Comparison of ENCODE assay signal across 1 cellular context in the genomic region with DNA sequence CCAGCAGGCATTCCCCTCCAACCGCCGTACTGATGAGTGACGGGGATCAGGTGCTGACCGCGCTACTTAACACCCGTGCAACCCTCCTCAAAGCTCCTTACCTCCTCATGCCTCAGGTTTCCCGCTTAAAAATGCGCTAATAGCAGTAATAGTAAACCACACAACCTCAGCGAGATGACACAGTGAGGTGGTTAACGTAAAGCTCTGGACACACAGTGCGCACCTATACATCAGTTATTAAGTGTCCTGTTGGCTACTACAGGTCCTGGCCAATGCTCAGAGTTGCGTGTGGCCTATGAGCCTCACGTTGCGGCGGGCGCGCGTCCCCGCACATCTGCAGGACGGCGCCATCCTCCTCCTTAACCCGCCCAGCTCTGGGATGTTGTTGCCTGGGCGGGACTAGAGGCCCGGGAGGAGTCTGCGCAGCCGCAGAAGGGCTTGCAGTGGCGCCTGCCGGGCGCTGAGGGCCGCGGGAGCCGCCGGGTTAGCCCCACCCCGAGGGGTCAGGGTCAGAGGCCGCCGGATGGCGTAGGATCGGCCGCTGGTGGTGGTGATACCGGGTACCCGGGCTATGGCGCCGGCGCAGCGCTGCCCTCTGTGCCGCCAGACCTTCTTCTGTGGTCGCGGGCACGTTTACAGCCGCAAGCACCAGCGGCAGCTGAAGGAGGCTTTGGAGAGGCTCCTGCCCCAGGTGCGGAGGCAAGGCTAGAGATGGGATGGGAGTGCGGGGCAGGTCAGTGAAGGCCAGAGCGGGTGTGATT.
TF ChIP-seq lines count a peak whose summit lies in the region.

A gene with protein sequence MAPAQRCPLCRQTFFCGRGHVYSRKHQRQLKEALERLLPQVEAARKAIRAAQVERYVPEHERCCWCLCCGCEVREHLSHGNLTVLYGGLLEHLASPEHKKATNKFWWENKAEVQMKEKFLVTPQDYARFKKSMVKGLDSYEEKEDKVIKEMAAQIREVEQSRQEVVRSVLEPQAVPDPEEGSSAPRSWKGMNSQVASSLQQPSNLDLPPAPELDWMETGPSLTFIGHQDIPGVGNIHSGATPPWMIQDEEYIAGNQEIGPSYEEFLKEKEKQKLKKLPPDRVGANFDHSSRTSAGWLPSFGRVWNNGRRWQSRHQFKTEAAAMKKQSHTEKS (plus strand): TSS at position 512 of the 761 bp plus-strand sequence. CDS start 60 bp downstream, at position 572.

TF ChIP-seq in HepG2, 621 proteins besides CTCF, POLR2A, EP300 and RAD21 (continued from another document and continues in another):
- no peak for TF ChIP-seq PRDM15 (CRISPR knock-in tag; IDR thresholded peaks at IDR 0.05)
- no peak for TF ChIP-seq PHB2 (IDR thresholded peaks at IDR 0.05; ENCODE audit: partially characterized antibody)
- TF ChIP-seq, protein P1, sequence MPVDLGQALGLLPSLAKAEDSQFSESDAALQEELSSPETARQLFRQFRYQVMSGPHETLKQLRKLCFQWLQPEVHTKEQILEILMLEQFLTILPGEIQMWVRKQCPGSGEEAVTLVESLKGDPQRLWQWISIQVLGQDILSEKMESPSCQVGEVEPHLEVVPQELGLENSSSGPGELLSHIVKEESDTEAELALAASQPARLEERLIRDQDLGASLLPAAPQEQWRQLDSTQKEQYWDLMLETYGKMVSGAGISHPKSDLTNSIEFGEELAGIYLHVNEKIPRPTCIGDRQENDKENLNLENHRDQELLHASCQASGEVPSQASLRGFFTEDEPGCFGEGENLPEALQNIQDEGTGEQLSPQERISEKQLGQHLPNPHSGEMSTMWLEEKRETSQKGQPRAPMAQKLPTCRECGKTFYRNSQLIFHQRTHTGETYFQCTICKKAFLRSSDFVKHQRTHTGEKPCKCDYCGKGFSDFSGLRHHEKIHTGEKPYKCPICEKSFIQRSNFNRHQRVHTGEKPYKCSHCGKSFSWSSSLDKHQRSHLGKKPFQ (CRISPR knock-in tag; IDR thresholded peaks at IDR 0.05; ENCODE audit: insufficient replicate concordance): peak; percentile 86
- TF ChIP-seq, protein P2, sequence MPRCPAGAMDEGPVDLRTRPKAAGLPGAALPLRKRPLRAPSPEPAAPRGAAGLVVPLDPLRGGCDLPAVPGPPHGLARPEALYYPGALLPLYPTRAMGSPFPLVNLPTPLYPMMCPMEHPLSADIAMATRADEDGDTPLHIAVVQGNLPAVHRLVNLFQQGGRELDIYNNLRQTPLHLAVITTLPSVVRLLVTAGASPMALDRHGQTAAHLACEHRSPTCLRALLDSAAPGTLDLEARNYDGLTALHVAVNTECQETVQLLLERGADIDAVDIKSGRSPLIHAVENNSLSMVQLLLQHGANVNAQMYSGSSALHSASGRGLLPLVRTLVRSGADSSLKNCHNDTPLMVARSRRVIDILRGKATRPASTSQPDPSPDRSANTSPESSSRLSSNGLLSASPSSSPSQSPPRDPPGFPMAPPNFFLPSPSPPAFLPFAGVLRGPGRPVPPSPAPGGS (CRISPR knock-in tag; IDR thresholded peaks at IDR 0.05): no peak; the same call in 1 of the 2 replicates
- TF ChIP-seq RBFOX2 (IDR thresholded peaks at IDR 0.05; ENCODE audit: low read depth, low read length): peak; percentile 88
- peak; percentile 66 for TF ChIP-seq ASH2L (IDR thresholded peaks at IDR 0.05; ENCODE audit: insufficient read length, low read depth, low read length)
- no peak for TF ChIP-seq CEBPB (IDR thresholded peaks at IDR 0.05; ENCODE audit: borderline replicate concordance, low read depth, low read length)
- peak; percentile 74 for TF ChIP-seq NCOA1 (CRISPR knock-in tag; IDR thresholded peaks at IDR 0.05)
- TF ChIP-seq, protein P3, sequence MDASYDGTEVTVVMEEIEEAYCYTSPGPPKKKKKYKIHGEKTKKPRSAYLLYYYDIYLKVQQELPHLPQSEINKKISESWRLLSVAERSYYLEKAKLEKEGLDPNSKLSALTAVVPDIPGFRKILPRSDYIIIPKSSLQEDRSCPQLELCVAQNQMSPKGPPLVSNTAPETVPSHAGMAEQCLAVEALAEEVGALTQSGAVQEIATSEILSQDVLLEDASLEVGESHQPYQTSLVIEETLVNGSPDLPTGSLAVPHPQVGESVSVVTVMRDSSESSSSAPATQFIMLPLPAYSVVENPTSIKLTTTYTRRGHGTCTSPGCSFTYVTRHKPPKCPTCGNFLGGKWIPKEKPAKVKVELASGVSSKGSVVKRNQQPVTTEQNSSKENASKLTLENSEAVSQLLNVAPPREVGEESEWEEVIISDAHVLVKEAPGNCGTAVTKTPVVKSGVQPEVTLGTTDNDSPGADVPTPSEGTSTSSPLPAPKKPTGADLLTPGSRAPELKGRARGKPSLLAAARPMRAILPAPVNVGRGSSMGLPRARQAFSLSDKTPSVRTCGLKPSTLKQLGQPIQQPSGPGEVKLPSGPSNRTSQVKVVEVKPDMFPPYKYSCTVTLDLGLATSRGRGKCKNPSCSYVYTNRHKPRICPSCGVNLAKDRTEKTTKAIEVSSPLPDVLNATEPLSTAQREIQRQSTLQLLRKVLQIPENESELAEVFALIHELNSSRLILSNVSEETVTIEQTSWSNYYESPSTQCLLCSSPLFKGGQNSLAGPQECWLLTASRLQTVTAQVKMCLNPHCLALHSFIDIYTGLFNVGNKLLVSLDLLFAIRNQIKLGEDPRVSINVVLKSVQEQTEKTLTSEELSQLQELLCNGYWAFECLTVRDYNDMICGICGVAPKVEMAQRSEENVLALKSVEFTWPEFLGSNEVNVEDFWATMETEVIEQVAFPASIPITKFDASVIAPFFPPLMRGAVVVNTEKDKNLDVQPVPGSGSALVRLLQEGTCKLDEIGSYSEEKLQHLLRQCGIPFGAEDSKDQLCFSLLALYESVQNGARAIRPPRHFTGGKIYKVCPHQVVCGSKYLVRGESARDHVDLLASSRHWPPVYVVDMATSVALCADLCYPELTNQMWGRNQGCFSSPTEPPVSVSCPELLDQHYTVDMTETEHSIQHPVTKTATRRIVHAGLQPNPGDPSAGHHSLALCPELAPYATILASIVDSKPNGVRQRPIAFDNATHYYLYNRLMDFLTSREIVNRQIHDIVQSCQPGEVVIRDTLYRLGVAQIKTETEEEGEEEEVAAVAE (CRISPR knock-in tag; IDR thresholded peaks at IDR 0.05; ENCODE audit: borderline replicate concordance): peak; percentile 44; the same call in 1 of the 2 replicates
- no peak for TF ChIP-seq NONO (IDR thresholded peaks at IDR 0.05)
- TF ChIP-seq NONO (CRISPR knock-in tag; conservative IDR thresholded peaks at IDR 0.05): peak; percentile 77
- no peak for TF ChIP-seq EZH2 (conservative IDR thresholded peaks at IDR 0.05; ENCODE audit: low read depth, low read length)
- peak; percentile 93 for TF ChIP-seq GABPB1 (CRISPR knock-in tag; IDR thresholded peaks at IDR 0.05)
- TF ChIP-seq NFYB (CRISPR knock-in tag; IDR thresholded peaks at IDR 0.05): peak; percentile 44; the same call in 1 of the 2 replicates
- TF ChIP-seq ZNF777 (CRISPR knock-in tag; IDR thresholded peaks at IDR 0.05): peak; percentile 43; the same call in 1 of the 2 replicates
- peak; percentile 57 for TF ChIP-seq AGO2 (optimal IDR thresholded peaks at IDR 0.05; ENCODE audit: low read depth, low read length)
- TF ChIP-seq ZBTB10 (CRISPR knock-in tag; IDR thresholded peaks at IDR 0.05; ENCODE audit: borderline replicate concordance): peak; percentile 29
- peak; percentile 63; the same call in 1 of the 2 replicates for TF ChIP-seq ZSCAN22 (CRISPR knock-in tag; IDR thresholded peaks at IDR 0.05)
- TF ChIP-seq, protein P4, sequence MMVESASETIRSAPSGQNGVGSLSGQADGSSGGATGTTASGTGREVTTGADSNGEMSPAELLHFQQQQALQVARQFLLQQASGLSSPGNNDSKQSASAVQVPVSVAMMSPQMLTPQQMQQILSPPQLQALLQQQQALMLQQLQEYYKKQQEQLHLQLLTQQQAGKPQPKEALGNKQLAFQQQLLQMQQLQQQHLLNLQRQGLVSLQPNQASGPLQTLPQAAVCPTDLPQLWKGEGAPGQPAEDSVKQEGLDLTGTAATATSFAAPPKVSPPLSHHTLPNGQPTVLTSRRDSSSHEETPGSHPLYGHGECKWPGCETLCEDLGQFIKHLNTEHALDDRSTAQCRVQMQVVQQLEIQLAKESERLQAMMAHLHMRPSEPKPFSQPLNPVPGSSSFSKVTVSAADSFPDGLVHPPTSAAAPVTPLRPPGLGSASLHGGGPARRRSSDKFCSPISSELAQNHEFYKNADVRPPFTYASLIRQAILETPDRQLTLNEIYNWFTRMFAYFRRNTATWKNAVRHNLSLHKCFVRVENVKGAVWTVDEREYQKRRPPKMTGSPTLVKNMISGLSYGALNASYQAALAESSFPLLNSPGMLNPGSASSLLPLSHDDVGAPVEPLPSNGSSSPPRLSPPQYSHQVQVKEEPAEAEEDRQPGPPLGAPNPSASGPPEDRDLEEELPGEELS (CRISPR knock-in tag; IDR thresholded peaks at IDR 0.05): 0 out of 2 replicates have a peak, but pooled peaks have one; percentile 19
- peak; percentile 60; the same call in 1 of the 2 replicates for TF ChIP-seq ZNF431 (CRISPR knock-in tag; IDR thresholded peaks at IDR 0.05; ENCODE audit: borderline replicate concordance, low read depth)
- TF ChIP-seq ZNF792 (CRISPR knock-in tag; IDR thresholded peaks at IDR 0.05): 0 out of 2 replicates have a peak, but pooled peaks have one; percentile 26
- no peak for TF ChIP-seq ZNF251 (CRISPR knock-in tag; IDR thresholded peaks at IDR 0.05)
- TF ChIP-seq, protein P5, sequence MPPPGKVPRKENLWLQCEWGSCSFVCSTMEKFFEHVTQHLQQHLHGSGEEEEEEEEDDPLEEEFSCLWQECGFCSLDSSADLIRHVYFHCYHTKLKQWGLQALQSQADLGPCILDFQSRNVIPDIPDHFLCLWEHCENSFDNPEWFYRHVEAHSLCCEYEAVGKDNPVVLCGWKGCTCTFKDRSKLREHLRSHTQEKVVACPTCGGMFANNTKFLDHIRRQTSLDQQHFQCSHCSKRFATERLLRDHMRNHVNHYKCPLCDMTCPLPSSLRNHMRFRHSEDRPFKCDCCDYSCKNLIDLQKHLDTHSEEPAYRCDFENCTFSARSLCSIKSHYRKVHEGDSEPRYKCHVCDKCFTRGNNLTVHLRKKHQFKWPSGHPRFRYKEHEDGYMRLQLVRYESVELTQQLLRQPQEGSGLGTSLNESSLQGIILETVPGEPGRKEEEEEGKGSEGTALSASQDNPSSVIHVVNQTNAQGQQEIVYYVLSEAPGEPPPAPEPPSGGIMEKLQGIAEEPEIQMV (CRISPR knock-in tag; IDR thresholded peaks at IDR 0.05; ENCODE audit: low read depth): no peak
- no peak for TF ChIP-seq RBAK (CRISPR knock-in tag; IDR thresholded peaks at IDR 0.05)
- peak; percentile 57; the same call in 1 of the 3 replicates for TF ChIP-seq MXI1 (IDR thresholded peaks at IDR 0.05; ENCODE audit: borderline replicate concordance, low read depth, low read length)
- TF ChIP-seq TCF12 (IDR thresholded peaks at IDR 0.05): no peak
- TF ChIP-seq TCF12 (CRISPR knock-in tag; IDR thresholded peaks at IDR 0.05): no peak
- TF ChIP-seq BCL6 (CRISPR knock-in tag; IDR thresholded peaks at IDR 0.05): 0 out of 2 replicates have a peak, but pooled peaks have one; percentile 10
- TF ChIP-seq, protein P6, sequence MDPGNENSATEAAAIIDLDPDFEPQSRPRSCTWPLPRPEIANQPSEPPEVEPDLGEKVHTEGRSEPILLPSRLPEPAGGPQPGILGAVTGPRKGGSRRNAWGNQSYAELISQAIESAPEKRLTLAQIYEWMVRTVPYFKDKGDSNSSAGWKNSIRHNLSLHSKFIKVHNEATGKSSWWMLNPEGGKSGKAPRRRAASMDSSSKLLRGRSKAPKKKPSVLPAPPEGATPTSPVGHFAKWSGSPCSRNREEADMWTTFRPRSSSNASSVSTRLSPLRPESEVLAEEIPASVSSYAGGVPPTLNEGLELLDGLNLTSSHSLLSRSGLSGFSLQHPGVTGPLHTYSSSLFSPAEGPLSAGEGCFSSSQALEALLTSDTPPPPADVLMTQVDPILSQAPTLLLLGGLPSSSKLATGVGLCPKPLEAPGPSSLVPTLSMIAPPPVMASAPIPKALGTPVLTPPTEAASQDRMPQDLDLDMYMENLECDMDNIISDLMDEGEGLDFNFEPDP (CRISPR knock-in tag; conservative IDR thresholded peaks at IDR 0.05): no peak
- TF ChIP-seq DRAP1 (CRISPR knock-in tag; IDR thresholded peaks at IDR 0.05): peak; percentile 98
- TF ChIP-seq GTF2F1 (IDR thresholded peaks at IDR 0.05; ENCODE audit: low read length): no peak
- peak; percentile 50 for TF ChIP-seq ZNF781 (CRISPR knock-in tag; IDR thresholded peaks at IDR 0.05; ENCODE audit: borderline replicate concordance, not compliant biosample characterization)
